ENCODE assay signal across 8 cellular contexts in the genomic region with DNA sequence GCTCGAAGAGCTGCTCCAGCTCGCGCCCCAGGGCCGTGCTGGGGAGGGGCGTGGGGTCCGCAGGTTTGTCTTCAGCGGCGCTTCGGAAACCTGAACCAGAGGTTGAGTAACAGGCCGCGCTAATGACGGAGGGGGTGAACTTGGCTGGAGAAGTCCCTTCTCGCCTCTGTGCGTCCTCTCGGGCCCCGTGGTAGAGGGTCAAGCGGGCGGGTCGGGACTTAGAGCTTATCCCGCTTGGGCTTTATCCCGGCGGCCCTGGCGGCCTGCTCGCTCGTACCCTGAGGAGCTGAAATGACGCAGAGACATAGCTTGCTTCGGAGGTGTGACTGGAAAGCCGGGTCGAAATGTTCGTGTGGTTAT. TPM values are rescaled to one million over a fixed set of nuclear protein-coding genes. Genes with fewer than 3 reads are reported as not detected.
DNase-seq lines count a peak whose midpoint lies in the region; ATAC-seq and TF ChIP-seq lines count a peak whose summit lies in the region.

No MANE protein-coding gene starts in this region.

- no peaks in the 10 kb centered on the region for H3K9me3 Mint-ChIP-seq in activated CD4-positive, alpha-beta T cell treated with anti-CD3 and anti-CD28 coated beads, Interleukin-2, amount 10 ng/mL, durations not matched to agents 7 days and 5 days
- H3K9me3 Mint-ChIP-seq in naive thymus-derived CD8-positive, alpha-beta T cell, result no peaks in the 10 kb centered on the region

- peaks cover 10% of the 10 kb centered on the region; the same call in 1 of the 2 replicates for H3K36me3 ChIP-seq in HUES48 (ENCODE audit: control insufficient read depth, insufficient read depth, low read length)
- no peaks in the 10 kb centered on the region for H3K36me3 ChIP-seq in tibial artery

- TF ChIP-seq POLR2A in erythroblast (IDR thresholded peaks at IDR 0.05; ENCODE audit: low read length), result no peak

- peak overlapping the region; percentile 93 for H3K4me3 ChIP-seq in HUES48 (ENCODE audit: low read depth, low read length)
- H3K4me3 ChIP-seq in tibial artery, result peak overlapping the region; percentile 92 to 97

- H3K27ac ChIP-seq in HUES48 (ENCODE audit: low read depth, low read length), result peak overlapping the region; percentile 94
- peak overlapping the region; percentile 95 to 97 for H3K27ac ChIP-seq in tibial artery

- POLR2A ChIA-PET in activated CD4-positive, alpha-beta T cell treated with anti-CD3 and anti-CD28 coated beads, Interleukin-2, amount 10 ng/mL, durations not matched to agents 7 days and 5 days (lab: Charles Lee), result no interaction called here
- POLR2A ChIA-PET in naive thymus-derived CD8-positive, alpha-beta T cell (lab: Charles Lee), result interaction anchor here (1.0 to 1.3 kb wide), 6 partner anchors 9 to 1350 kb away, joined by 3 to 8 read pairs (median 4); a partner anchor contains a TSS

- no peaks in the 10 kb centered on the region for H3K27me3 Mint-ChIP-seq in activated CD4-positive, alpha-beta T cell treated with anti-CD3 and anti-CD28 coated beads, Interleukin-2, amount 10 ng/mL, durations not matched to agents 7 days and 5 days
- peaks cover 0 to 2% (median 0%) of the 10 kb centered on the region in 5 donors for H3K27me3 Mint-ChIP-seq in naive thymus-derived CD8-positive, alpha-beta T cell

- peak overlapping the region; percentile 82 for H3K9ac ChIP-seq in HUES48 (ENCODE audit: low read depth, low read length)

- H3K4me3 Mint-ChIP-seq in activated CD4-positive, alpha-beta T cell treated with anti-CD3 and anti-CD28 coated beads, Interleukin-2, amount 10 ng/mL, durations not matched to agents 7 days and 5 days, result peak overlapping the region; percentile 94
- H3K4me3 Mint-ChIP-seq in naive thymus-derived CD8-positive, alpha-beta T cell, result peak overlapping the region; percentile 80 to 96 (median 90)

- DNase-seq in CMK (ENCODE audit: low read depth) (peak; percentile 5), erythroblast (lab: John Stamatoyannopoulos, UW) (peak; percentile 83 to 89), tibial artery (peak; percentile 58 to 83), COLO829 (ENCODE audit: low spot score) (no peak)
- DNase-seq in activated CD4-positive, alpha-beta T cell treated with anti-CD3 and anti-CD28 coated beads, Interleukin-2, amount 10 ng/mL, durations not matched to agents 7 days and 5 days, result no peak
- DNase-seq in naive thymus-derived CD8-positive, alpha-beta T cell, result peak in 3 of 10 donors; percentile 9 to 29 (median 16)

- TF ChIP-seq CTCF in tibial artery (IDR thresholded peaks at IDR 0.05), result no peak

- H3K36me3 Mint-ChIP-seq in activated CD4-positive, alpha-beta T cell treated with anti-CD3 and anti-CD28 coated beads, Interleukin-2, amount 10 ng/mL, durations not matched to agents 7 days and 5 days (ENCODE audit: low read depth), result peaks cover 27% of the 10 kb centered on the region
- H3K36me3 Mint-ChIP-seq in naive thymus-derived CD8-positive, alpha-beta T cell, result peaks cover 0 to 16% (median 0%) of the 10 kb centered on the region in 3 donors

- H3K27ac Mint-ChIP-seq in activated CD4-positive, alpha-beta T cell treated with anti-CD3 and anti-CD28 coated beads, Interleukin-2, amount 10 ng/mL, durations not matched to agents 7 days and 5 days, result peak overlapping the region; percentile 97
- H3K27ac Mint-ChIP-seq in naive thymus-derived CD8-positive, alpha-beta T cell, result peak overlapping the region; percentile 87 to 99 (median 98)

- peaks cover 61% of the 10 kb centered on the region for H3K4me1 Mint-ChIP-seq in activated CD4-positive, alpha-beta T cell treated with anti-CD3 and anti-CD28 coated beads, Interleukin-2, amount 10 ng/mL, durations not matched to agents 7 days and 5 days
- peaks cover 32 to 67% (median 63%) of the 10 kb centered on the region in 4 donors for H3K4me1 Mint-ChIP-seq in naive thymus-derived CD8-positive, alpha-beta T cell

- H3K27me3 ChIP-seq in HUES48 (ENCODE audit: control insufficient read depth, insufficient read depth, low read length) (no peaks in the 10 kb centered on the region), tibial artery (no peaks in the 10 kb centered on the region)

- intact Hi-C loops in tibial artery (cut with DNase I; ENCODE audit: low total_unique reads), result loop anchor here (5.0 to 10.0 kb wide), 3 partner anchors 505 to 842 kb away; a partner anchor contains a TSS

- CTCF ChIA-PET in activated CD4-positive, alpha-beta T cell treated with anti-CD3 and anti-CD28 coated beads, Interleukin-2, amount 10 ng/mL, durations not matched to agents 7 days and 5 days (lab: Charles Lee), result interaction anchor here (0.5 to 1.0 kb wide), 3 partner anchors 244 to 643 kb away, joined by 3 read pairs; no protein-coding TSS in a partner anchor

- H3K9me3 ChIP-seq in HUES48 (ENCODE audit: control insufficient read depth, insufficient read depth, low read length) (no peaks in the 10 kb centered on the region), tibial artery (no peaks in the 10 kb centered on the region)

- peak; percentile 7 for ATAC-seq in GM21360 (IDR thresholded peaks at IDR 0.05; ENCODE audit: unreplicated experiment)
- peak; percentile 5 to 21 for ATAC-seq in naive thymus-derived CD8-positive, alpha-beta T cell

- H3K4me1 ChIP-seq in HUES48 (ENCODE audit: control insufficient read depth, insufficient read depth, low read length), result peaks cover 9% of the 10 kb centered on the region
- peaks cover 0 to 19% (median 9%) of the 10 kb centered on the region in 4 donors for H3K4me1 ChIP-seq in tibial artery

RNA-seq across cellular contexts. Expression of a gene that starts 0.5 kb away (rescaled TPM):
- 10 to 100 TPM; 34.0 to 35.3 TPM for total RNA-seq in activated CD4-positive, alpha-beta T cell treated with anti-CD3 and anti-CD28 coated beads, Interleukin-2, amount 10 ng/mL, durations not matched to agents 7 days and 5 days
- 10 to 100 TPM; 53.5 to 62.4 TPM for total RNA-seq in naive thymus-derived CD8-positive, alpha-beta T cell
- polyA plus RNA-seq in naive thymus-derived CD8-positive, alpha-beta T cell, result 10 to 100 TPM; 37.4 to 78.1 (median 71.5) TPM

RNA-seq across cellular contexts. Expression of a gene that starts 0.6 kb away (rescaled TPM):
- 10 to 100 TPM; 19.5 to 19.6 TPM for total RNA-seq in activated CD4-positive, alpha-beta T cell treated with anti-CD3 and anti-CD28 coated beads, Interleukin-2, amount 10 ng/mL, durations not matched to agents 7 days and 5 days
- 10 to 100 TPM; 11.2 to 12.1 TPM for total RNA-seq in naive thymus-derived CD8-positive, alpha-beta T cell
- 10 to 100 TPM; 12.5 to 18.8 (median 13.7) TPM for polyA plus RNA-seq in naive thymus-derived CD8-positive, alpha-beta T cell

Comparison
In these comparisons a context has a peak if more than half of its experiments do, and no peak if none do; other contexts are left out.
1. DNase-seq: peak in CMK (single experiment), erythroblast (2 of 2) and tibial artery (2 of 2); none in activated CD4-positive, alpha-beta T cell treated with anti-CD3 and anti-CD28 coated beads, Interleukin-2, amount 10 ng/mL, durations not matched to agents 7 days and 5 days (single experiment) and COLO829 (single experiment).